ENCODE assay signal across 12 cellular contexts in the genomic region with DNA sequence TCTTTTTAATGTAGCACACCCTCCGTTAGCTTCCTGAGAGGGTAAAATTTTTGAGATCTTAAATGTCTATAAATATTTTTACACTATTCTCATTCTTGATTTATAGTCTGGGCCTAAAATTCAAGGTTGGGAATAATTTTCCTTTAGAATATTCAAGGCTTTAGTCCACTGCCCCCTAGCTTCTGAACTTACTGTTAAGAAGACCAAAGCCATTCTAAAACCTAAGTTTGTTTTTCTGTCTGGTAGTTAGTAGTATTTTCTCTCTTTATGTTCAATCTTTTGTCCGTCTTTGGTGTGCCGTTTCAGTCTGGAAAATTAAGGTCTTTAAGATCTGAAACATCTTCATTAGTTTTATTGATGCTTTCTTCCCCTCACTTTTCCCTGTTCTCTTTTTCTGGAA. TPM values are rescaled to one million over a fixed set of nuclear protein-coding genes. Genes with fewer than 3 reads are reported as not detected.
A peak's percentile ranks its signal among the peaks of the same experiment; 100 is the strongest.
DNase-seq lines count a peak whose midpoint lies in the region; ATAC-seq, FAIRE-seq and TF ChIP-seq lines count a peak whose summit lies in the region.
"Had no signal": no experiment of that assay in that cellular context is flagged by ENCODE, and none has a peak within 500 bp of the region (broad histone marks: within the 10 kb centered on the region; RNA-seq: fewer than 3 reads in every experiment).

No MANE protein-coding gene starts in this region.

- intact Hi-C loops in A673 (cut with micrococcal nuclease; ENCODE audit: unreplicated experiment): no loop called here

- H3K79me2 ChIP-seq in H9 (ENCODE audit: insufficient read depth, low read length): no peaks in the 10 kb centered on the region
- peaks cover 38% of the 10 kb centered on the region for H3K79me2 ChIP-seq in astrocyte (ENCODE audit: insufficient read depth, low read length)

- no peak overlapping the region for H2BK12ac ChIP-seq in H9 (ENCODE audit: insufficient read length, low read depth, low read length)

- H2BK15ac ChIP-seq in H9 (ENCODE audit: low read depth, low read length): no peak overlapping the region

- POLR2A ChIA-PET in A673 (lab: Charles Lee; ENCODE audit: low non-redundant PET): no interaction called here

- H2AFZ ChIP-seq in H9 (ENCODE audit: low read length): no peak overlapping the region
- no peak overlapping the region for H2AFZ ChIP-seq in astrocyte (ENCODE audit: low read depth, low read length)

- H4K8ac ChIP-seq in H9 (replicated peaks; ENCODE audit: insufficient read length, low read depth, low read length): no peak overlapping the region

- H3K56ac ChIP-seq in H9 (ENCODE audit: insufficient read length, low read depth, low read length): no peak overlapping the region

- H3K27me3 Mint-ChIP-seq in H9 (ENCODE audit: low read depth) (peaks cover 70% of the 10 kb centered on the region), astrocyte (ENCODE audit: low read depth, unreplicated experiment) (no peaks in the 10 kb centered on the region)
- H3K27me3 Mint-ChIP-seq in activated naive CD4-positive, alpha-beta T cell treated with anti-CD3 and anti-CD28 coated beads, Interleukin-2, amount 10 ng/mL, durations not matched to agents 7 days and 5 days: peaks cover 32% of the 10 kb centered on the region

- H3K27ac ChIP-seq in A673 (ENCODE audit: low read depth, low read length, poor library complexity, severe bottlenecking) (no peak overlapping the region), H9 (ENCODE audit: insufficient read length, low read depth, low read length) (no peak overlapping the region), astrocyte (ENCODE audit: low read depth, low read length) (no peak overlapping the region)
- H3K27ac ChIP-seq: left lung, Peyer's patch, suprapubic skin had no signal

- no peak overlapping the region for H2BK5ac ChIP-seq in H9 (ENCODE audit: insufficient read length, low read length)

- no peak overlapping the region for H3T11ph ChIP-seq in H9 (ENCODE audit: low read length)

- peaks cover 33 to 39% of the 10 kb centered on the region in 2 experiments for H3K4me1 Mint-ChIP-seq in H9
- peaks cover 33% of the 10 kb centered on the region for H3K4me1 Mint-ChIP-seq in astrocyte (ENCODE audit: low read depth, unreplicated experiment)
- no peaks in the 10 kb centered on the region for H3K4me1 Mint-ChIP-seq in activated naive CD4-positive, alpha-beta T cell treated with anti-CD3 and anti-CD28 coated beads, Interleukin-2, amount 10 ng/mL, durations not matched to agents 7 days and 5 days

- H2BK20ac ChIP-seq in H9 (ENCODE audit: low read depth, low read length, poor library complexity, severe bottlenecking): no peak overlapping the region

- H3K23me2 ChIP-seq in H9 (ENCODE audit: insufficient read length, low read depth, low read length, poor library complexity, severe bottlenecking): no peaks in the 10 kb centered on the region

- no peak overlapping the region for H3K14ac ChIP-seq in H9 (ENCODE audit: insufficient read depth, low read length)

- H3K36me3 ChIP-seq in A673 (ENCODE audit: insufficient read depth, low read length, poor library complexity, severe bottlenecking): no peaks in the 10 kb centered on the region
- H3K36me3 ChIP-seq in astrocyte (ENCODE audit: insufficient read depth, low read length): no peaks in the 10 kb centered on the region
- H3K36me3 ChIP-seq: left lung, Peyer's patch, suprapubic skin had no signal

- no peaks in the 10 kb centered on the region for H3K79me1 ChIP-seq in H9 (ENCODE audit: insufficient read depth, low read depth, low read length, poor library complexity, severe bottlenecking)

- no peak for FAIRE-seq in astrocyte (lab: Jason Lieb, UNC)
- peak; percentile 75 for FAIRE-seq in islet of Langerhans (lab: Jason Lieb, UNC)

- no peak overlapping the region for H2BK120ac ChIP-seq in H9 (ENCODE audit: low read depth, low read length, poor library complexity, severe bottlenecking)

- no peak overlapping the region for H4K5ac ChIP-seq in H9 (ENCODE audit: insufficient read length, low read depth, low read length)

- H3K9me3 Mint-ChIP-seq in H9: peaks cover 2 to 3% of the 10 kb centered on the region in 2 experiments; a peak in 2 of 5 replicates
- no peaks in the 10 kb centered on the region for H3K9me3 Mint-ChIP-seq in astrocyte (ENCODE audit: unreplicated experiment)
- H3K9me3 Mint-ChIP-seq in activated naive CD4-positive, alpha-beta T cell treated with anti-CD3 and anti-CD28 coated beads, Interleukin-2, amount 10 ng/mL, durations not matched to agents 7 days and 5 days: no peaks in the 10 kb centered on the region

- H3K4me1 ChIP-seq in A673 (ENCODE audit: insufficient read depth, low read length, poor library complexity, severe bottlenecking): peaks cover 57% of the 10 kb centered on the region
- no peaks in the 10 kb centered on the region for H3K4me1 ChIP-seq in H9 (ENCODE audit: insufficient read depth, low read length)
- H3K4me1 ChIP-seq in astrocyte (ENCODE audit: insufficient read depth, low read length): peaks cover 15% of the 10 kb centered on the region
- H3K4me1 ChIP-seq: left lung, Peyer's patch, suprapubic skin had no signal

- CTCF ChIA-PET in A673 (lab: Charles Lee): no interaction called here
- CTCF ChIA-PET in activated naive CD4-positive, alpha-beta T cell treated with anti-CD3 and anti-CD28 coated beads, Interleukin-2, amount 10 ng/mL, durations not matched to agents 7 days and 5 days (lab: Charles Lee): no interaction called here

- H3K18ac ChIP-seq in H9 (ENCODE audit: insufficient read length, low read depth, low read length): no peak overlapping the region

- H3K27ac Mint-ChIP-seq in H9 (no peak overlapping the region), astrocyte (ENCODE audit: unreplicated experiment) (no peak overlapping the region)
- H3K27ac Mint-ChIP-seq in activated naive CD4-positive, alpha-beta T cell treated with anti-CD3 and anti-CD28 coated beads, Interleukin-2, amount 10 ng/mL, durations not matched to agents 7 days and 5 days: no peak overlapping the region

- no CpG with 5 or more reads among the region's 3 CpGs for WGBS in H9 (ENCODE audit: extremely low coverage, insufficient read length, low lambda C conversion rate)

- H3K4me3 ChIP-seq in A673 (ENCODE audit: low read depth, low read length, poor library complexity, severe bottlenecking) (no peak overlapping the region), astrocyte (ENCODE audit: insufficient read depth, low read depth, low read length) (no peak overlapping the region)
- H3K4me3 ChIP-seq: left lung, Peyer's patch, suprapubic skin had no signal

- no peak overlapping the region for H3K23ac ChIP-seq in H9 (ENCODE audit: insufficient read length, low read depth, low read length)

- no peak overlapping the region for H4K91ac ChIP-seq in H9 (ENCODE audit: insufficient read length, low read depth, low read length)

- H3K4me2 ChIP-seq in H9 (ENCODE audit: insufficient read depth, insufficient read length, low read length) (no peak overlapping the region), astrocyte (ENCODE audit: low read length) (no peak overlapping the region)

- H3K36me3 Mint-ChIP-seq in H9 (ENCODE audit: insufficient read depth in 1 of 3, low read depth in 3 of 3) (peaks cover 0 to 7% (median 3%) of the 10 kb centered on the region in 3 experiments; a peak in 3 of 7 replicates), astrocyte (ENCODE audit: low read depth, unreplicated experiment) (peaks cover 4% of the 10 kb centered on the region)
- H3K36me3 Mint-ChIP-seq in activated naive CD4-positive, alpha-beta T cell treated with anti-CD3 and anti-CD28 coated beads, Interleukin-2, amount 10 ng/mL, durations not matched to agents 7 days and 5 days: no peaks in the 10 kb centered on the region

- no peak overlapping the region for H3K4ac ChIP-seq in H9 (ENCODE audit: low read depth, low read length)

- no peak overlapping the region for H3K4me3 Mint-ChIP-seq in H9
- H3K4me3 Mint-ChIP-seq in astrocyte (ENCODE audit: unreplicated experiment): no peak overlapping the region
- no peak overlapping the region for H3K4me3 Mint-ChIP-seq in activated naive CD4-positive, alpha-beta T cell treated with anti-CD3 and anti-CD28 coated beads, Interleukin-2, amount 10 ng/mL, durations not matched to agents 7 days and 5 days

- peak; percentile 66 for TF ChIP-seq CTCF in A673 (conservative IDR thresholded peaks at IDR 0.05; ENCODE audit: low read depth, low read length)
- TF ChIP-seq CTCF in H9 (conservative IDR thresholded peaks at IDR 0.05): peak; percentile 54; the same call in 2 of the 3 replicates
- peak; percentile 27 for TF ChIP-seq CTCF in astrocyte (IDR thresholded peaks at IDR 0.05; ENCODE audit: insufficient read depth, low read depth, low read length)

- no peak for ATAC-seq in GM21529 (IDR thresholded peaks at IDR 0.05; ENCODE audit: unreplicated experiment)
- ATAC-seq: left lung had no signal

- H3K9me3 ChIP-seq in A673 (ENCODE audit: low read depth, low read length, poor library complexity, severe bottlenecking) (no peaks in the 10 kb centered on the region), H9 (ENCODE audit: control insufficient read depth, low read depth, low read length) (no peaks in the 10 kb centered on the region), astrocyte (ENCODE audit: insufficient read depth, low read depth, low read length) (no peaks in the 10 kb centered on the region)
- H3K9me3 ChIP-seq: left lung, Peyer's patch, suprapubic skin had no signal

- no peak overlapping the region for H2AK5ac ChIP-seq in H9 (ENCODE audit: insufficient read length, low read length)

- H4K20me1 ChIP-seq in H9 (ENCODE audit: control insufficient read depth, insufficient read depth, insufficient read length) (no peaks in the 10 kb centered on the region), astrocyte (ENCODE audit: insufficient read depth, low read length) (peaks cover 6% of the 10 kb centered on the region)

- no TSS peak for BruUV-seq in A673 (replicated peaks; lab: Mats Ljungman, UMichigan)

- H3K27me3 ChIP-seq in A673 (replicated peaks; ENCODE audit: insufficient read depth, low read depth, low read length, poor library complexity): no peaks in the 10 kb centered on the region
- peaks cover 8% of the 10 kb centered on the region for H3K27me3 ChIP-seq in H9 (ENCODE audit: insufficient read depth, low read length)
- no peaks in the 10 kb centered on the region for H3K27me3 ChIP-seq in astrocyte (ENCODE audit: insufficient read depth, low read length)
- H3K27me3 ChIP-seq: left lung, Peyer's patch, suprapubic skin had no signal

- peak; percentile 22 for DNase-seq in A673 (ENCODE audit: low spot score)
- no peak for DNase-seq in H9
- DNase-seq in astrocyte (ENCODE audit: low read depth): no peak
- DNase-seq in activated naive CD4-positive, alpha-beta T cell treated with anti-CD3 and anti-CD28 coated beads, Interleukin-2, amount 10 ng/mL, durations not matched to agents 7 days and 5 days: no peak
- no peak for DNase-seq in foreskin melanocyte
- DNase-seq in T-helper 9 cell: no peak
- DNase-seq: anterior cingulate cortex, left lung, Peyer's patch had no signal

- H3K9ac ChIP-seq in H9 (ENCODE audit: extremely low read depth, insufficient read length, low read length) (no peak overlapping the region), astrocyte (ENCODE audit: low read length) (no peak overlapping the region)

RNA-seq across cellular contexts. Expression of a gene that starts 14.5 kb away (rescaled TPM):
- 19.3 and 20.3 TPM in 2 replicates for total RNA-seq in A673 (2021)
- 4.3 and 4.6 TPM in 2 replicates for total RNA-seq in H9 (2021)
- 13.4 and 13.7 TPM in 2 replicates for total RNA-seq in astrocyte
